In the genomic region with DNA sequence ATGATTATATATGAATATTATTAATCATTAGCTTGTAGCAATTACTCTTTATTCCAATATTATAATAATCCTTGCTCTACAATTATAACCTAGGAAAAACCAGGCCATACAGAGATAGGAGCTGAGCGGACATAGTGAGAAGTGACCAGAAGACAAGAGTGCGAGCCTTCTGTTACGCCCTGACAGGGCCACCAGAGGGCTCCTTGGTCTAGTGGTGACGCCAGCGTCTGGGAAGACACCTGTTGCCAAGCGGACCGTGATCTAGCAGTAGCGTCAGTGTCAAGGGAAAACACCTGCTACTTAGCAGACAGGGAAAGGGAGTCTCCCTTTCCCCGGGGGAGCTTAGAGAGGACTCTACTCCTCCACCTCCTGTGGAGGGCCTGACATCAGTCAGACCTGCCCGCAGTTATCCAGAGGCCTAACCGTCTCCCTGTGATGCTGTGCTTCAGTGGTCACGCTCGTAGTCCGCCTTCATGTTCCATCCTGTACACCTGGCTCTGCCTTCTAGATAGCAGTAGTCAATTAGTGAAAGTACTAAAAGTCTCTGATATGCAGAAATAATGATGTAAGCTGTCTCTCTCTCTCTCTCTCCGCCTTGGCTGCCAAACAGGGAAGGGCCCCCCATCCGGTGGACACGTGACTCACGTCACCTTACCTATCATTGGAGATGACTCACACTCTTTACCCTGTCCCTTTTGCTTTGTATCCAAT, we compare ENCODE assay signal across 7 cellular contexts. TPM values are rescaled to one million over a fixed set of nuclear protein-coding genes. Genes with fewer than 3 reads are reported as not detected.
DNase-seq lines count a peak whose midpoint lies in the region; FAIRE-seq and TF ChIP-seq lines count a peak whose summit lies in the region.
"Not testable (repeated sequence)": the region's sequence is repeated elsewhere in the genome, so short reads cannot be mapped to it uniquely, and the experiment has no call there.
"Had no signal": no experiment of that assay in that cellular context is flagged by ENCODE, and none has a peak within 500 bp of the region (broad histone marks: within the 10 kb centered on the region; RNA-seq: fewer than 3 reads in every experiment).

No MANE protein-coding gene starts in this region.

- not testable (repeated sequence) for H3K27me3 Mint-ChIP-seq in T-helper 2 cell treated with Interferon-gamma antibody and Interleukin-4, amounts not matched to agents 5 μg/mL and 100 μg/mL, for 36 hours (ENCODE audit: low read depth)
- peaks cover 15% of the 10 kb centered on the region for H3K27me3 Mint-ChIP-seq in astrocyte (ENCODE audit: low read depth, unreplicated experiment)

- not testable (repeated sequence) for H3K4me3 ChIP-seq in astrocyte (ENCODE audit: insufficient read depth, low read depth, low read length)

- peak; percentile 70 for DNase-seq in DMS53 treated with DMSO at 0.1 percent for 48 hours (lab: John Stamatoyannopoulos, UW; ENCODE audit: unreplicated experiment)
- peak; percentile 76 for DNase-seq in NCI-H1436 (lab: John Stamatoyannopoulos, UW)
- DNase-seq in T-helper 2 cell treated with Interferon-gamma antibody and Interleukin-4, amounts not matched to agents 5 μg/mL and 100 μg/mL, for 36 hours (ENCODE audit: low spot score): peak; percentile 38
- DNase-seq in astrocyte (ENCODE audit: low read depth): peak; percentile 20
- DNase-seq in islet precursor cell: peak; percentile 86
- peak; percentile 58 for DNase-seq in stimulated activated CD4-positive, alpha-beta T cell treated with anti-CD3 and anti-CD28 coated beads, Interleukin-4, amount 100 ng/mL, for 24 hours

- H3K4me3 Mint-ChIP-seq in T-helper 2 cell treated with Interferon-gamma antibody and Interleukin-4, amounts not matched to agents 5 μg/mL and 100 μg/mL, for 36 hours: not testable (repeated sequence)
- peak overlapping the region; percentile 45 for H3K4me3 Mint-ChIP-seq in astrocyte (ENCODE audit: unreplicated experiment)

- not testable (repeated sequence) for H3K9me3 ChIP-seq in astrocyte (ENCODE audit: insufficient read depth, low read depth, low read length)

- not testable (repeated sequence) for H2AFZ ChIP-seq in astrocyte (ENCODE audit: low read depth, low read length)

- H3K4me2 ChIP-seq in astrocyte (ENCODE audit: low read length): not testable (repeated sequence)

- not testable (repeated sequence) for H3K36me3 ChIP-seq in astrocyte (ENCODE audit: insufficient read depth, low read length)

- H4K20me1 ChIP-seq in astrocyte (ENCODE audit: insufficient read depth, low read length): not testable (repeated sequence)

- not testable (repeated sequence) for H3K27ac ChIP-seq in astrocyte (ENCODE audit: low read depth, low read length)

- H3K4me1 ChIP-seq in astrocyte (ENCODE audit: insufficient read depth, low read length): not testable (repeated sequence)

- not testable (repeated sequence) for H3K36me3 Mint-ChIP-seq in T-helper 2 cell treated with Interferon-gamma antibody and Interleukin-4, amounts not matched to agents 5 μg/mL and 100 μg/mL, for 36 hours (ENCODE audit: low read depth); astrocyte (ENCODE audit: low read depth, unreplicated experiment)

- H3K79me2 ChIP-seq in astrocyte (ENCODE audit: insufficient read depth, low read length): not testable (repeated sequence)

- FAIRE-seq in astrocyte (lab: Jason Lieb, UNC): not testable (repeated sequence)

- not testable (repeated sequence) for H3K9ac ChIP-seq in astrocyte (ENCODE audit: low read length)

- H3K27me3 ChIP-seq in astrocyte (ENCODE audit: insufficient read depth, low read length): not testable (repeated sequence)

- TF ChIP-seq CTCF in astrocyte (IDR thresholded peaks at IDR 0.05; ENCODE audit: insufficient read depth, low read depth, low read length): not testable (repeated sequence)

- not testable (repeated sequence) for H3K9me3 Mint-ChIP-seq in T-helper 2 cell treated with Interferon-gamma antibody and Interleukin-4, amounts not matched to agents 5 μg/mL and 100 μg/mL, for 36 hours; astrocyte (ENCODE audit: unreplicated experiment)

- H3K4me1 Mint-ChIP-seq in T-helper 2 cell treated with Interferon-gamma antibody and Interleukin-4, amounts not matched to agents 5 μg/mL and 100 μg/mL, for 36 hours (ENCODE audit: low read depth); astrocyte (ENCODE audit: low read depth, unreplicated experiment): not testable (repeated sequence)

- H3K27ac Mint-ChIP-seq in T-helper 2 cell treated with Interferon-gamma antibody and Interleukin-4, amounts not matched to agents 5 μg/mL and 100 μg/mL, for 36 hours; astrocyte (ENCODE audit: unreplicated experiment): not testable (repeated sequence)

RNA-seq across cellular contexts. Expression of a gene that starts 2.2 kb away (rescaled TPM):
- total RNA-seq in astrocyte: not detected in 2 replicates
- total RNA-seq: activated CD8-positive, alpha-beta memory T cell treated with anti-CD3 and anti-CD28 coated beads for 36 hours had no signal

RNA-seq across cellular contexts. Expression of a gene that starts 8.5 kb away (rescaled TPM):
- total RNA-seq in astrocyte: not detected in 2 replicates
- total RNA-seq: activated CD8-positive, alpha-beta memory T cell treated with anti-CD3 and anti-CD28 coated beads for 36 hours had no signal

RNA-seq across cellular contexts. Expression of a gene that starts 18.2 kb away (rescaled TPM):
- total RNA-seq in astrocyte: not detected in 2 replicates
- total RNA-seq: activated CD8-positive, alpha-beta memory T cell treated with anti-CD3 and anti-CD28 coated beads for 36 hours had no signal

RNA-seq across cellular contexts. Expression of a gene that starts 23.8 kb away (rescaled TPM):
- total RNA-seq in astrocyte: not detected in 2 replicates

RNA-seq across cellular contexts. Expression of a gene that starts 24.6 kb away (rescaled TPM):
- total RNA-seq in astrocyte: 40.8 and 46.4 TPM in 2 replicates

Comparison
In these comparisons a context has a peak if more than half of its experiments do, and no peak if none do; other contexts are left out.
1. DNase-seq: peak in every context shown above with its lines; median percentile 86 in islet precursor cell; 76 in NCI-H1436; 70 in DMS53 treated with DMSO at 0.1 percent for 48 hours; 58 in stimulated activated CD4-positive, alpha-beta T cell treated with anti-CD3 and anti-CD28 coated beads, Interleukin-4, amount 100 ng/mL, for 24 hours; 38 in T-helper 2 cell treated with Interferon-gamma antibody and Interleukin-4, amounts not matched to agents 5 μg/mL and 100 μg/mL, for 36 hours; 20 in astrocyte.